ENCODE assay signal across 19 cellular contexts in genomic region chr18:10343778-10344177, GRCh38.
"Had no signal": no experiment of that assay in that cellular context is flagged by ENCODE, and none has a peak within 500 bp of the region (broad histone marks: within the 10 kb centered on the region; RNA-seq: fewer than 3 reads in every experiment).

No MANE protein-coding gene starts in this region.

- ATAC-seq: activated CD8-positive, alpha-beta T cell treated with anti-CD3 and anti-CD28 coated beads for 36 hours; activated T-cell treated with anti-CD3 and anti-CD28 coated beads, Interleukin-2, amount 50 U/mL, for 4 hours; gastroesophageal sphincter had no signal

- DNase-seq: activated B cell treated with CpG ODN at 0.5 μM for 24 hours; activated CD4-positive, alpha-beta T cell treated with anti-CD3 and anti-CD28 coated beads for 48 hours; activated CD8-positive, alpha-beta T cell treated with anti-CD3 and anti-CD28 coated beads for 36 hours; activated effector memory CD4-positive, alpha-beta T cell treated with anti-CD3 and anti-CD28 coated beads, Interleukin-2, amount 50 U/mL, for 16 hours; activated T-cell treated with anti-CD3 and anti-CD28 coated beads, Interleukin-2, amount 50 U/mL, for 4 hours; adrenal gland; dermis blood vessel endothelial cell; kidney; left ventricle myocardium inferior; mesenchymal stem cell; stimulated activated CD4-positive, alpha-beta T cell treated with anti-CD3 and anti-CD28 coated beads, Interleukin-12 subunit alpha, Interleukin-12 subunit beta, amount 100 ng/mL, for 4 hours; stimulated activated CD4-positive, alpha-beta T cell treated with anti-CD3 and anti-CD28 coated beads, Interleukin-2, amount 100 ng/mL, for 24 hours; stomach; SW 1271 had no signal

- H3K27ac ChIP-seq: adrenal gland, epithelial cell of prostate, hepatocyte, left ventricle myocardium inferior, stomach, thoracic aorta, vagina had no signal
